In genomic region chr11:35759951-35760350, GRCh38 we compare ENCODE assay signal across 6 cellular contexts.
DNase-seq lines count a peak whose midpoint lies in the region; ATAC-seq and TF ChIP-seq lines count a peak whose summit lies in the region.
"Not testable (repeated sequence)": the region's sequence is repeated elsewhere in the genome, so short reads cannot be mapped to it uniquely, and the experiment has no call there.

No MANE protein-coding gene starts in this region.

- H3K36me3 Mint-ChIP-seq in endodermal cell (ENCODE audit: low read depth), result peaks cover 11% of the 10 kb centered on the region
- H3K36me3 Mint-ChIP-seq in naive thymus-derived CD8-positive, alpha-beta T cell, result peaks cover 16 to 43% (median 37%) of the 10 kb centered on the region in 3 donors

- not testable (repeated sequence) for H3K9me2 ChIP-seq in Karpas-422 (replicated peaks; ENCODE audit: insufficient read depth, low read length)

- not testable (repeated sequence) for H3K27ac ChIP-seq in Karpas-422 (ENCODE audit: low read length); endodermal cell (ENCODE audit: low read depth, low read length)

- ATAC-seq in naive thymus-derived CD8-positive, alpha-beta T cell, result not testable (repeated sequence)

- not testable (repeated sequence) for H3K4me2 ChIP-seq in Karpas-422 (ENCODE audit: low read depth, low read length, poor library complexity, severe bottlenecking)

- not testable (repeated sequence) for H3K36me3 ChIP-seq in ES-I3 (ENCODE audit: insufficient read depth, low read length); Karpas-422 (ENCODE audit: insufficient read depth, low read length); endodermal cell (ENCODE audit: control insufficient read depth, insufficient read depth, low read length)

- H3K79me2 ChIP-seq in Karpas-422 (ENCODE audit: low read length), result not testable (repeated sequence)

- not testable (repeated sequence) for TF ChIP-seq CTCF in endodermal cell (conservative IDR thresholded peaks at IDR 0.05)

- not testable (repeated sequence) for H3K27me3 Mint-ChIP-seq in endodermal cell (ENCODE audit: insufficient read depth); naive thymus-derived CD8-positive, alpha-beta T cell

- H3K4me1 Mint-ChIP-seq in endodermal cell, result peaks cover 39% of the 10 kb centered on the region
- peaks cover 41 to 69% (median 63%) of the 10 kb centered on the region in 4 donors for H3K4me1 Mint-ChIP-seq in naive thymus-derived CD8-positive, alpha-beta T cell

- not testable (repeated sequence) for H3K9me3 ChIP-seq in ES-I3 (ENCODE audit: control insufficient read depth, insufficient read depth, low read length); Karpas-422 (ENCODE audit: low read length); endodermal cell (ENCODE audit: control insufficient read depth, low read length)

- H3K4me3 ChIP-seq in Karpas-422 (ENCODE audit: low read length); endodermal cell (ENCODE audit: low read length): not testable (repeated sequence)

- H3K4me3 Mint-ChIP-seq in endodermal cell, result peak overlapping the region; percentile 18
- peak overlapping the region in 7 of 10 donors; percentile 14 to 69 (median 30) for H3K4me3 Mint-ChIP-seq in naive thymus-derived CD8-positive, alpha-beta T cell

- not testable (repeated sequence) for H3K27me3 ChIP-seq in Karpas-422 (ENCODE audit: low read length); endodermal cell (ENCODE audit: control insufficient read depth, insufficient read depth, low read length, poor library complexity, severe bottlenecking)

- not testable (repeated sequence) for H3K27ac Mint-ChIP-seq in endodermal cell
- peak overlapping the region in 3 of 10 donors; percentile 40 to 64 (median 49) for H3K27ac Mint-ChIP-seq in naive thymus-derived CD8-positive, alpha-beta T cell

- H3K9me3 Mint-ChIP-seq in endodermal cell, result not testable (repeated sequence)
- H3K9me3 Mint-ChIP-seq in naive thymus-derived CD8-positive, alpha-beta T cell, result peaks cover 0 to 32% (median 16%) of the 10 kb centered on the region in 9 donors

- peak; percentile 2 for DNase-seq in Karpas-422
- peak; percentile 79 for DNase-seq in NCI-H2171 treated with DMSO at 0.1 percent for 48 hours (lab: John Stamatoyannopoulos, UW)
- peak; percentile 60 for DNase-seq in NCI-H748 treated with DMSO at 0.1 percent for 48 hours (lab: John Stamatoyannopoulos, UW)
- peak; percentile 66 for DNase-seq in endodermal cell
- DNase-seq in naive thymus-derived CD8-positive, alpha-beta T cell, result peak in 5 of 10 donors; percentile 2 to 67 (median 22)

- 50% methylated on average over 4 to 8 of the region's 8 CpGs for WGBS in endodermal cell (ENCODE audit: insufficient coverage in 1 of 2, insufficient read length in 1 of 2), 2 experiments

- peak overlapping the region; percentile 3; the same call in 1 of the 2 replicates for H3K9ac ChIP-seq in ES-I3 (ENCODE audit: low read depth, low read length)
- not testable (repeated sequence) for H3K9ac ChIP-seq in Karpas-422 (ENCODE audit: low read length); endodermal cell (ENCODE audit: extremely low read depth, low read length, poor library complexity, severe bottlenecking)

- H3K4me1 ChIP-seq in ES-I3 (ENCODE audit: insufficient read depth, low read length); Karpas-422 (ENCODE audit: low read length); endodermal cell (ENCODE audit: control insufficient read depth, insufficient read depth, low read length): not testable (repeated sequence)

- not testable (repeated sequence) for H4K20me1 ChIP-seq in Karpas-422 (ENCODE audit: insufficient read depth, low read depth, low read length)

- POLR2A ChIA-PET in naive thymus-derived CD8-positive, alpha-beta T cell (lab: Charles Lee), result not testable (repeated sequence)

- not testable (repeated sequence) for H2AFZ ChIP-seq in Karpas-422 (ENCODE audit: low read length)
